ENCODE assay signal across 16 cellular contexts in the genomic region with DNA sequence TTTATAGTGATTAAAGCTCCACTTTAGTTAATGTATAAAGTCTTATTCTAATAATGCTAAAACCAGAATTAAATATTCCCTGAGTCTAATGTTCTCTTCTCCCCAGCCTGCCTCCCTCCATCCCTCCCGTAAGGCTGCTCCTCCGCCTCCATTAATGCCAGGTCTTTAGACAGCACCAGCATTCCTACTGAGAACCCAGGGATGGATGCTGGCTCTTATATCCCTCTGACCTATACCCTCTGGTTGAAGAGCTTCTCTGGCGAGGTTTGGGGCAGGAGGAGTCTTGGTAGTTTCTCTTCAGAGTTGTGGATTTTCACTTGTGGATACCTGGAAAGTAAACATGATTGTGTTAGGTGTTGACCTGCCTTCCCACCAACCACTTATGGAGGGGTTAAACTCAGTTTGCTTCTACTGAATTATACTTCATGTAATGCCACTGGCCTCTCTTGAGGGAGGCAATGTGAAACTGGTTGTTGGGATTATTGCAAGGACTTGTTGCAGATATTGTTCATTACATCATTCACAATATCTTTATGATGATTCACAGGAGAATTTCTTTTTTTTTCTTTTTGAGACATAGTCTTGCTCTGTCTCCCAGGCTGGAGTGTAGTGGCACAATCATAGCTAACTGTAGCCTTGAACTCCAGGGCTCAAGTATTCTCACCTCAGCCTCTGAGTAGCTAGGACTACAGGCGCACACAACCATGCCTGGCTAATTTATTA. TPM values are rescaled to one million over a fixed set of nuclear protein-coding genes. Genes with fewer than 3 reads are reported as not detected.
DNase-seq lines count a peak whose midpoint lies in the region; ATAC-seq, FAIRE-seq and TF ChIP-seq lines count a peak whose summit lies in the region.
"Had no signal": no experiment of that assay in that cellular context is flagged by ENCODE, and none has a peak within 500 bp of the region (broad histone marks: within the 10 kb centered on the region; RNA-seq: fewer than 3 reads in every experiment).

No MANE protein-coding gene starts in this region.

- H3K9me2 ChIP-seq in GM23338 (ENCODE audit: insufficient read depth): no peaks in the 10 kb centered on the region

- H3K27ac ChIP-seq in GM23338 (ENCODE audit: low read depth) (no peak overlapping the region), smooth muscle cell (ENCODE audit: low read depth) (no peak overlapping the region)
- H3K27ac ChIP-seq: BLaER1, prostate gland, uterus had no signal

- H3F3A ChIP-seq in GM23338 (replicated peaks; ENCODE audit: low read depth) (no peaks in the 10 kb centered on the region), smooth muscle cell (ENCODE audit: low read depth) (no peaks in the 10 kb centered on the region)

- H3K4me1 Mint-ChIP-seq in GM23338 (no peaks in the 10 kb centered on the region), nephron progenitor cell (no peaks in the 10 kb centered on the region)

- H3K27me3 ChIP-seq in GM23338 (ENCODE audit: insufficient read depth) (no peaks in the 10 kb centered on the region), smooth muscle cell (ENCODE audit: low read depth) (no peaks in the 10 kb centered on the region)
- H3K27me3 ChIP-seq: BLaER1, uterus had no signal

- H3K4me3 ChIP-seq in GM23338 (no peak overlapping the region), smooth muscle cell (no peak overlapping the region)
- H3K4me3 ChIP-seq: BLaER1, prostate gland, uterus had no signal

- no peak; the same call in 2 of the 3 replicates for ATAC-seq in GM23338

- in situ Hi-C loops in ACHN (cut with HindIII; ENCODE audit: low pct_ligation_motif_present, low pct_unique_long_range_greater_than_20kb, low sequenced_read_pairs): no loop called here

- H4K20me1 ChIP-seq in GM23338 (replicated peaks; ENCODE audit: insufficient read depth) (no peaks in the 10 kb centered on the region), smooth muscle cell (ENCODE audit: low read depth) (no peaks in the 10 kb centered on the region)
- H4K20me1 ChIP-seq: BLaER1 had no signal

- H3K79me2 ChIP-seq in GM23338 (replicated peaks; ENCODE audit: insufficient read depth) (no peaks in the 10 kb centered on the region), smooth muscle cell (ENCODE audit: low read depth) (no peaks in the 10 kb centered on the region)

- H3K4me2 ChIP-seq in GM23338 (no peak overlapping the region), smooth muscle cell (no peak overlapping the region)
- H3K4me2 ChIP-seq: BLaER1 had no signal

- no peak for TF ChIP-seq POLR2A in H54 (IDR thresholded peaks at IDR 0.05; ENCODE audit: low read depth, low read length)

- H3K4me1 ChIP-seq in GM23338 (ENCODE audit: insufficient read depth) (no peaks in the 10 kb centered on the region; the same call in 1 of the 2 replicates), smooth muscle cell (ENCODE audit: low read depth) (no peaks in the 10 kb centered on the region)
- H3K4me1 ChIP-seq: BLaER1, prostate gland, uterus had no signal

- 86% methylated on average over 4 of the region's 4 CpGs for WGBS in smooth muscle cell (ENCODE audit: low lambda C conversion rate)

- peak; percentile 13 for DNase-seq in ACHN
- DNase-seq in H54 (ENCODE audit: insufficient read length, low spot score): peak; percentile 35
- DNase-seq in amniotic epithelial cell (ENCODE audit: low read depth): peak; percentile 82
- peak; percentile 69 for DNase-seq in hepatic stellate cell (ENCODE audit: low spot score)
- no peak for DNase-seq in GM23338 (ENCODE audit: low spot score)
- no peak for DNase-seq in epidermal melanocyte (ENCODE audit: insufficient read length, low spot score)
- no peak for DNase-seq in smooth muscle cell (lab: John Stamatoyannopoulos, UW; ENCODE audit: unreplicated experiment)
- no peak for DNase-seq in nephron progenitor cell
- DNase-seq: amniotic stem cell, NCI-H1048, uterus had no signal

- no peaks in the 10 kb centered on the region for H3K9me3 Mint-ChIP-seq in GM23338
- no peaks in the 10 kb centered on the region for H3K9me3 Mint-ChIP-seq in nephron progenitor cell
- H3K9me3 Mint-ChIP-seq: memory B cell had no signal

- H3K4me3 Mint-ChIP-seq in GM23338: no peak overlapping the region
- H3K4me3 Mint-ChIP-seq in nephron progenitor cell: no peak overlapping the region
- H3K4me3 Mint-ChIP-seq: memory B cell had no signal

- H2AFZ ChIP-seq in GM23338: no peak overlapping the region
- H2AFZ ChIP-seq in smooth muscle cell (ENCODE audit: low read depth): no peak overlapping the region

- peak; percentile 69 for FAIRE-seq in H54 (lab: Jason Lieb, UNC)
- FAIRE-seq: HTR-8/SVneo had no signal

- TF ChIP-seq CTCF in GM23338 (conservative IDR thresholded peaks at IDR 0.05; ENCODE audit: low read depth in 2 of 2) (no peak), smooth muscle cell (IDR thresholded peaks at IDR 0.05; ENCODE audit: borderline replicate concordance, insufficient read depth, poor library complexity, severe bottlenecking) (no peak), nephron progenitor cell (IDR thresholded peaks at IDR 0.05) (no peak)

- H3K36me3 ChIP-seq in GM23338 (ENCODE audit: insufficient read depth): no peaks in the 10 kb centered on the region
- no peaks in the 10 kb centered on the region for H3K36me3 ChIP-seq in smooth muscle cell (ENCODE audit: low read depth)
- H3K36me3 ChIP-seq: BLaER1, prostate gland, uterus had no signal

- H3K36me3 Mint-ChIP-seq in GM23338 (ENCODE audit: low read depth): no peaks in the 10 kb centered on the region
- H3K36me3 Mint-ChIP-seq in nephron progenitor cell (ENCODE audit: low read depth): no peaks in the 10 kb centered on the region

- no peaks in the 10 kb centered on the region for H3K9me3 ChIP-seq in smooth muscle cell (replicated peaks; ENCODE audit: low read depth)
- H3K9me3 ChIP-seq: BLaER1, prostate gland, uterus had no signal

- H3K27me3 Mint-ChIP-seq in GM23338 (ENCODE audit: insufficient read depth, low read depth, poor library complexity) (no peaks in the 10 kb centered on the region), nephron progenitor cell (ENCODE audit: low read depth, poor library complexity) (peaks cover 18% of the 10 kb centered on the region)
- H3K27me3 Mint-ChIP-seq: memory B cell had no signal

- no peak overlapping the region for H3K9ac ChIP-seq in smooth muscle cell (ENCODE audit: low read depth)
- H3K9ac ChIP-seq: BLaER1 had no signal

- no peak overlapping the region for H3K27ac Mint-ChIP-seq in GM23338
- no peak overlapping the region for H3K27ac Mint-ChIP-seq in nephron progenitor cell
- H3K27ac Mint-ChIP-seq: memory B cell had no signal

RNA-seq across cellular contexts. Expression of a gene that starts 11.1 kb away (rescaled TPM):
- 7.1 and 8.2 TPM in 2 replicates for total RNA-seq in GM23338 (2014; rRNA removed; shearing (Covaris generic))
- polyA plus RNA-seq in GM23338 (2016; fragmentation: Nextera tagmentation; extraction: Ambion mirVana) (3.9 and 4.7 TPM in 2 replicates), smooth muscle cell (6.8 and 7.0 TPM in 2 replicates)
- 9.0 and 11.7 TPM in 2 replicates for total RNA-seq in smooth muscle cell

RNA-seq across cellular contexts. Expression of a gene that starts 42.6 kb away (rescaled TPM):
- 0.23 TPM in 1 of 2 replicates, not detected in the other for total RNA-seq in GM23338 (2014; rRNA removed; shearing (Covaris generic))
- polyA plus RNA-seq in GM23338 (2016; fragmentation: Nextera tagmentation; extraction: Ambion mirVana) (0.17 TPM in 1 of 2 replicates, not detected in the other), smooth muscle cell (not detected in 2 replicates)
- not detected in 2 replicates for total RNA-seq in smooth muscle cell
- total RNA-seq: NCI-H460 had no signal

RNA-seq across cellular contexts. Expression of a gene that starts 42.7 kb away (rescaled TPM):
- total RNA-seq in GM23338 (2014; rRNA removed; shearing (Covaris generic)): 21.1 and 39.9 TPM in 2 replicates
- polyA plus RNA-seq in GM23338 (2016; fragmentation: Nextera tagmentation; extraction: Ambion mirVana): 30.2 and 35.8 TPM in 2 replicates
- total RNA-seq in smooth muscle cell: 166 and 202 TPM in 2 replicates
- 208 and 216 TPM in 2 replicates for polyA plus RNA-seq in smooth muscle cell

Comparison
In these comparisons a context has a peak if more than half of its experiments do, and no peak if none do; other contexts are left out.
1. DNase-seq: peak in ACHN (single experiment), H54 (single experiment), amniotic epithelial cell (single experiment) and hepatic stellate cell (single experiment); none in GM23338 (single experiment), epidermal melanocyte (single experiment), smooth muscle cell (single experiment) and nephron progenitor cell (single experiment).